In genomic region chr10:132575320-132576201, GRCh38 we compare ENCODE assay signal across 9 cellular contexts. TPM values are rescaled to one million over a fixed set of nuclear protein-coding genes. Genes with fewer than 3 reads are reported as not detected.
A peak's percentile ranks its signal among the peaks of the same experiment; 100 is the strongest.
DNase-seq lines count a peak whose midpoint lies in the region; ATAC-seq and TF ChIP-seq lines count a peak whose summit lies in the region.
"Had no signal": no experiment of that assay in that cellular context is flagged by ENCODE, and none has a peak within 500 bp of the region (broad histone marks: within the 10 kb centered on the region; RNA-seq: fewer than 3 reads in every experiment).

No MANE protein-coding gene starts in this region.

- no peaks in the 10 kb centered on the region for H3K27me3 Mint-ChIP-seq in Calu3 (ENCODE audit: unreplicated experiment)
- no peaks in the 10 kb centered on the region for H3K27me3 Mint-ChIP-seq in activated CD8-positive, alpha-beta T cell treated with anti-CD3 and anti-CD28 coated beads for 36 hours

- no peak overlapping the region for H3K4me3 ChIP-seq in right cardiac atrium (ENCODE audit: low read length)
- H3K4me3 ChIP-seq: SJSA1 had no signal

- TF ChIP-seq POLR2A in GM19193 (IDR thresholded peaks at IDR 0.05; ENCODE audit: extremely low read depth, insufficient read depth, insufficient read length) = peak; percentile 20

- no peaks in the 10 kb centered on the region for H3K9me3 ChIP-seq in right cardiac atrium (ENCODE audit: control insufficient read depth, low read length)
- H3K9me3 ChIP-seq: SJSA1 had no signal

- TF ChIP-seq CTCF in Calu3 (IDR thresholded peaks at IDR 0.05; ENCODE audit: unreplicated experiment) = no peak
- no peak for TF ChIP-seq CTCF in activated CD8-positive, alpha-beta T cell treated with anti-CD3 and anti-CD28 coated beads for 36 hours (IDR thresholded peaks at IDR 0.05)

- TSS peak; percentile 90 for BruUV-seq in Calu3 (replicated peaks; lab: Mats Ljungman, UMichigan)

- no peak overlapping the region for H3K4me3 Mint-ChIP-seq in Calu3 (ENCODE audit: low read depth, unreplicated experiment)
- H3K4me3 Mint-ChIP-seq in activated CD8-positive, alpha-beta T cell treated with anti-CD3 and anti-CD28 coated beads for 36 hours = no peak overlapping the region

- H3K4me1 Mint-ChIP-seq in Calu3 (ENCODE audit: low read depth, unreplicated experiment) = peaks cover 29% of the 10 kb centered on the region
- peaks cover 37% of the 10 kb centered on the region for H3K4me1 Mint-ChIP-seq in activated CD8-positive, alpha-beta T cell treated with anti-CD3 and anti-CD28 coated beads for 36 hours (ENCODE audit: low read depth)

- no peaks in the 10 kb centered on the region for H3K9me3 Mint-ChIP-seq in Calu3 (ENCODE audit: low read depth, unreplicated experiment)
- no peaks in the 10 kb centered on the region for H3K9me3 Mint-ChIP-seq in activated CD8-positive, alpha-beta T cell treated with anti-CD3 and anti-CD28 coated beads for 36 hours

- POLR2A ChIA-PET in activated CD8-positive, alpha-beta T cell treated with anti-CD3 and anti-CD28 coated beads for 36 hours (lab: Charles Lee) = interaction anchor here (0.6 to 1.6 kb wide), 3 partner anchors 8 to 37 kb away, joined by 3 to 6 read pairs (median 4); no protein-coding TSS in a partner anchor

- peak overlapping the region; percentile 10 for H3K27ac ChIP-seq in right cardiac atrium (ENCODE audit: low read length)
- H3K27ac ChIP-seq: SJSA1 had no signal

- ATAC-seq in HG03442 (IDR thresholded peaks at IDR 0.05; ENCODE audit: unreplicated experiment) (peak; percentile 29), right cardiac atrium (peak; percentile 66 to 78), HG02588 (IDR thresholded peaks at IDR 0.05; ENCODE audit: unreplicated experiment) (no peak)
- peak; percentile 52 for ATAC-seq in activated CD8-positive, alpha-beta T cell treated with anti-CD3 and anti-CD28 coated beads for 36 hours

- peaks cover 7% of the 10 kb centered on the region for H3K36me3 Mint-ChIP-seq in Calu3 (ENCODE audit: insufficient read depth, unreplicated experiment)
- H3K36me3 Mint-ChIP-seq in activated CD8-positive, alpha-beta T cell treated with anti-CD3 and anti-CD28 coated beads for 36 hours (ENCODE audit: low read depth) = peaks cover 3% of the 10 kb centered on the region

- 20% methylated on average over 21 of the region's 21 CpGs for WGBS in right cardiac atrium

- no peaks in the 10 kb centered on the region for H3K27me3 ChIP-seq in right cardiac atrium (ENCODE audit: control insufficient read depth, insufficient read depth)
- H3K27me3 ChIP-seq: SJSA1 had no signal

- H3K27ac Mint-ChIP-seq in Calu3 (ENCODE audit: unreplicated experiment) = peak overlapping the region; percentile 77
- H3K27ac Mint-ChIP-seq in activated CD8-positive, alpha-beta T cell treated with anti-CD3 and anti-CD28 coated beads for 36 hours = peak overlapping the region; percentile 48

- H3K4me1 ChIP-seq in right cardiac atrium (ENCODE audit: control insufficient read depth, insufficient read depth, low read length) = peaks cover 27% of the 10 kb centered on the region

- CTCF ChIA-PET in Calu3 (lab: Charles Lee) = interaction anchor here (0.9 to 1.0 kb wide), 2 partner anchors 16 to 43 kb away, joined by 3 to 4 read pairs; no protein-coding TSS in a partner anchor
- CTCF ChIA-PET in activated CD8-positive, alpha-beta T cell treated with anti-CD3 and anti-CD28 coated beads for 36 hours (lab: Charles Lee) = interaction anchor here (1.0 to 1.7 kb wide), 2 partner anchors 17 to 24 kb away, joined by 3 to 5 read pairs; no protein-coding TSS in a partner anchor

- DNase-seq in Calu3 (peak; percentile 68), right cardiac atrium (peak in 2 of 3 donors; percentile 77 to 87), NCI-H146 (lab: John Stamatoyannopoulos, UW) (no peak)
- DNase-seq in activated CD8-positive, alpha-beta T cell treated with anti-CD3 and anti-CD28 coated beads for 36 hours = peak; percentile 74
- peak; percentile 51 to 52 for DNase-seq in stimulated activated CD8-positive, alpha-beta memory T cell treated with anti-CD3 and anti-CD28 coated beads, Interleukin-2, amount 100 ng/mL, for 48 hours (ENCODE audit: low read depth in 2 of 2)

- intact Hi-C loops in Calu3 (cut with micrococcal nuclease; ENCODE audit: unreplicated experiment) (loop anchor here (2.0 to 10.0 kb wide), 3 partner anchors 43 to 111 kb away; no protein-coding TSS in a partner anchor), right cardiac atrium (cut with DNase I) (loop anchor here in 1 of 4 donors (5.0 kb wide), 1 partner anchor 38 kb away; the partner anchor contains the start of gene INPP5A)
- intact Hi-C loops in activated CD8-positive, alpha-beta T cell treated with anti-CD3 and anti-CD28 coated beads for 36 hours (cut with micrococcal nuclease) = loop anchor here (5.0 kb wide), 1 partner anchor 33 kb away; no protein-coding TSS in a partner anchor

RNA-seq across cellular contexts. Expression of gene INPP5A, which starts 38.0 kb away (rescaled TPM):
- total RNA-seq in Calu3 (2022) = 16.5 and 16.6 TPM in 2 replicates
- 10 to 100 TPM in 1 of 2 experiments, 1 to 10 TPM in 1; 9.6 to 10.4 TPM for total RNA-seq in activated CD8-positive, alpha-beta T cell treated with anti-CD3 and anti-CD28 coated beads for 36 hours
- 100 to 1,000 TPM in 2 of 4 donors, 10 to 100 TPM in 2; 92.0 to 116 (median 99.2) TPM for total RNA-seq in right cardiac atrium
- 60.0 TPM for polyA plus RNA-seq in right cardiac atrium
